1 cellular context compared by ENCODE assay signal in genomic region chr7:142720140-142720773, GRCh38.
TF ChIP-seq lines count a peak whose summit lies in the region.

No MANE protein-coding gene starts in this region.

TF ChIP-seq in K562, 482 proteins besides CTCF, POLR2A, EP300 and RAD21:
- TF ChIP-seq, protein P1, sequence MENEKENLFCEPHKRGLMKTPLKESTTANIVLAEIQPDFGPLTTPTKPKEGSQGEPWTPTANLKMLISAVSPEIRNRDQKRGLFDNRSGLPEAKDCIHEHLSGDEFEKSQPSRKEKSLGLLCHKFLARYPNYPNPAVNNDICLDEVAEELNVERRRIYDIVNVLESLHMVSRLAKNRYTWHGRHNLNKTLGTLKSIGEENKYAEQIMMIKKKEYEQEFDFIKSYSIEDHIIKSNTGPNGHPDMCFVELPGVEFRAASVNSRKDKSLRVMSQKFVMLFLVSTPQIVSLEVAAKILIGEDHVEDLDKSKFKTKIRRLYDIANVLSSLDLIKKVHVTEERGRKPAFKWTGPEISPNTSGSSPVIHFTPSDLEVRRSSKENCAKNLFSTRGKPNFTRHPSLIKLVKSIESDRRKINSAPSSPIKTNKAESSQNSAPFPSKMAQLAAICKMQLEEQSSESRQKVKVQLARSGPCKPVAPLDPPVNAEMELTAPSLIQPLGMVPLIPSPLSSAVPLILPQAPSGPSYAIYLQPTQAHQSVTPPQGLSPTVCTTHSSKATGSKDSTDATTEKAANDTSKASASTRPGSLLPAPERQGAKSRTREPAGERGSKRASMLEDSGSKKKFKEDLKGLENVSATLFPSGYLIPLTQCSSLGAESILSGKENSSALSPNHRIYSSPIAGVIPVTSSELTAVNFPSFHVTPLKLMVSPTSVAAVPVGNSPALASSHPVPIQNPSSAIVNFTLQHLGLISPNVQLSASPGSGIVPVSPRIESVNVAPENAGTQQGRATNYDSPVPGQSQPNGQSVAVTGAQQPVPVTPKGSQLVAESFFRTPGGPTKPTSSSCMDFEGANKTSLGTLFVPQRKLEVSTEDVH (IDR thresholded peaks at IDR 0.05; ENCODE audit: low read depth, partially characterized antibody), result no peak
- TF ChIP-seq, protein P2, sequence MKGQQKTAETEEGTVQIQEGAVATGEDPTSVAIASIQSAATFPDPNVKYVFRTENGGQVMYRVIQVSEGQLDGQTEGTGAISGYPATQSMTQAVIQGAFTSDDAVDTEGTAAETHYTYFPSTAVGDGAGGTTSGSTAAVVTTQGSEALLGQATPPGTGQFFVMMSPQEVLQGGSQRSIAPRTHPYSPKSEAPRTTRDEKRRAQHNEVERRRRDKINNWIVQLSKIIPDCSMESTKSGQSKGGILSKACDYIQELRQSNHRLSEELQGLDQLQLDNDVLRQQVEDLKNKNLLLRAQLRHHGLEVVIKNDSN (CRISPR knock-in tag; IDR thresholded peaks at IDR 0.05), result peak; percentile 50; the same call in 1 of the 2 replicates
- TF ChIP-seq BCOR (IDR thresholded peaks at IDR 0.05), result no peak
- TF ChIP-seq, protein P3, sequence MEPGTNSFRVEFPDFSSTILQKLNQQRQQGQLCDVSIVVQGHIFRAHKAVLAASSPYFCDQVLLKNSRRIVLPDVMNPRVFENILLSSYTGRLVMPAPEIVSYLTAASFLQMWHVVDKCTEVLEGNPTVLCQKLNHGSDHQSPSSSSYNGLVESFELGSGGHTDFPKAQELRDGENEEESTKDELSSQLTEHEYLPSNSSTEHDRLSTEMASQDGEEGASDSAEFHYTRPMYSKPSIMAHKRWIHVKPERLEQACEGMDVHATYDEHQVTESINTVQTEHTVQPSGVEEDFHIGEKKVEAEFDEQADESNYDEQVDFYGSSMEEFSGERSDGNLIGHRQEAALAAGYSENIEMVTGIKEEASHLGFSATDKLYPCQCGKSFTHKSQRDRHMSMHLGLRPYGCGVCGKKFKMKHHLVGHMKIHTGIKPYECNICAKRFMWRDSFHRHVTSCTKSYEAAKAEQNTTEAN (CRISPR knock-in tag; IDR thresholded peaks at IDR 0.05), result 0 out of 2 replicates have a peak, but pooled peaks have one; percentile 52
- TF ChIP-seq ETV5 (CRISPR knock-in tag; IDR thresholded peaks at IDR 0.05; ENCODE audit: low read depth), result peak; percentile 16; the same call in 1 of the 2 replicates
- TF ChIP-seq E2F3 (CRISPR knock-in tag; IDR thresholded peaks at IDR 0.05), result no peak
- TF ChIP-seq MAX (CRISPR knock-in tag; IDR thresholded peaks at IDR 0.05), result peak; percentile 55; the same call in 1 of the 2 replicates
TF ChIP-seq in K562: peak in this region for 4.
